Comparison of ENCODE assay signal across 8 cellular contexts in genomic region chr18:76490040-76490439, GRCh38. TPM values are rescaled to one million over a fixed set of nuclear protein-coding genes. Genes with fewer than 3 reads are reported as not detected.
DNase-seq lines count a peak whose midpoint lies in the region; ATAC-seq, FAIRE-seq and TF ChIP-seq lines count a peak whose summit lies in the region.

No MANE protein-coding gene starts in this region.

- DNase-seq in left ventricle myocardium inferior (no peak), Right ventricle myocardium inferior (ENCODE audit: missing footprints) (no peak), GM12878 (ENCODE audit: low read depth, low spot score) (no peak), vagina (ENCODE audit: extremely low spot score in 2 of 2) (no peak), NCI-H128 (lab: John Stamatoyannopoulos, UW; ENCODE audit: unreplicated experiment) (no peak)

- no TSS peak for BruUV-seq in GM12878 (replicated peaks; lab: Mats Ljungman, UMichigan)

- H3K9me3 ChIP-seq in left ventricle myocardium inferior (replicated peaks) (no peaks in the 10 kb centered on the region), GM12878 (replicated peaks; ENCODE audit: control insufficient read depth, insufficient read depth, low read length) (no peaks in the 10 kb centered on the region), mesodermal cell (ENCODE audit: control insufficient read depth, low read length) (no peaks in the 10 kb centered on the region), vagina (no peaks in the 10 kb centered on the region)

- CTCF ChIA-PET in GM12878 (lab: Yijun Ruan, JAX), result interaction anchor here (1.0 kb wide), 1 partner anchor 10 kb away, joined by 4 read pairs; no protein-coding TSS in a partner anchor

- no peak overlapping the region for H2AFZ ChIP-seq in GM12878 (ENCODE audit: control insufficient read depth, low read depth, low read length)

- SMC1A ChIA-PET in GM12878 (lab: Charles Lee; ENCODE audit: uncharacterized antibody, unreplicated experiment), result interaction anchor here (0.7 to 2.2 kb wide), 9 partner anchors 8 to 91 kb away, joined by 3 to 9 read pairs (median 4); no protein-coding TSS in a partner anchor

- peak overlapping the region; percentile 97 for H3K4me2 ChIP-seq in GM12878 (ENCODE audit: control insufficient read depth, insufficient read depth)

- TF ChIP-seq CTCF in left ventricle myocardium inferior (IDR thresholded peaks at IDR 0.05; ENCODE audit: borderline replicate concordance) (no peak), GM12878 (IDR thresholded peaks at IDR 0.05 in 2 of 3, conservative IDR thresholded peaks at IDR 0.05 in 1 of 3; ENCODE audit: control insufficient read depth in 2 of 3, extremely low read depth in 1 of 3, insufficient read depth in 1 of 3, low read depth in 3 of 3, low read length in 3 of 3) (no peak), vagina (IDR thresholded peaks at IDR 0.05) (no peak)

- no peak for TF ChIP-seq EP300 in GM12878 (IDR thresholded peaks at IDR 0.05; ENCODE audit: borderline replicate concordance in 1 of 2, control insufficient read depth in 1 of 2, low read depth in 2 of 2, low read length in 2 of 2)

- H4K20me1 ChIP-seq in GM12878 (ENCODE audit: control insufficient read depth, insufficient read depth), result no peaks in the 10 kb centered on the region

- H3K4me3 ChIP-seq in left ventricle myocardium inferior, result peak overlapping the region; percentile 87
- H3K4me3 ChIP-seq in GM12878, result peak overlapping the region; percentile 82
- H3K4me3 ChIP-seq in mesodermal cell (ENCODE audit: extremely low read depth, insufficient read depth, low read length, poor library complexity, severe bottlenecking), result peak overlapping the region; percentile 68
- peak overlapping the region; percentile 79 to 99 for H3K4me3 ChIP-seq in vagina

- ATAC-seq in Right ventricle myocardium inferior, result no peak
- no peak for ATAC-seq in GM12878
- no peak for ATAC-seq in GM19035 (IDR thresholded peaks at IDR 0.05; ENCODE audit: unreplicated experiment)
- no peak for ATAC-seq in HG03571 (IDR thresholded peaks at IDR 0.05; ENCODE audit: unreplicated experiment)

- RAD21 ChIA-PET in GM12878 (lab: Charles Lee; ENCODE audit: unreplicated experiment), result interaction anchor here (0.7 to 1.2 kb wide), 5 partner anchors 10 to 131 kb away, joined by 3 to 6 read pairs (median 5); no protein-coding TSS in a partner anchor

- H3K79me2 ChIP-seq in GM12878 (ENCODE audit: control insufficient read depth, insufficient read depth, low read length), result peaks cover 86% of the 10 kb centered on the region

- TF ChIP-seq POLR2A in GM12878 (IDR thresholded peaks at IDR 0.05; ENCODE audit: low read depth, low read length) (no peak), vagina (IDR thresholded peaks at IDR 0.05) (no peak)

- no peaks in the 10 kb centered on the region for H3K36me3 ChIP-seq in left ventricle myocardium inferior
- no peaks in the 10 kb centered on the region for H3K36me3 ChIP-seq in GM12878 (ENCODE audit: control insufficient read depth in 2 of 2, insufficient read depth in 2 of 2, low read length in 1 of 2)
- peaks cover 4% of the 10 kb centered on the region for H3K36me3 ChIP-seq in mesodermal cell (ENCODE audit: control insufficient read depth, insufficient read depth, low read length)
- H3K36me3 ChIP-seq in vagina, result no peaks in the 10 kb centered on the region

- FAIRE-seq in GM12878 (lab: Jason Lieb, UNC), result no peak

- H3K27ac ChIP-seq in left ventricle myocardium inferior (replicated peaks) (peak overlapping the region; percentile 84), GM12878 (ENCODE audit: control insufficient read depth, insufficient read depth) (peak overlapping the region; percentile 69; the same call in 1 of the 2 replicates), mesodermal cell (ENCODE audit: low read depth, low read length, severe bottlenecking) (no peak overlapping the region), vagina (peak overlapping the region; percentile 97)

- H3K9ac ChIP-seq in GM12878 (ENCODE audit: control insufficient read depth, insufficient read depth, low read length), result peak overlapping the region; percentile 76

- H3K27me3 ChIP-seq in left ventricle myocardium inferior (ENCODE audit: low read depth), result no peaks in the 10 kb centered on the region
- H3K27me3 ChIP-seq in GM12878 (replicated peaks in 1 of 2; ENCODE audit: control insufficient read depth in 2 of 2, insufficient read depth in 2 of 2, low read length in 1 of 2), result no peaks in the 10 kb centered on the region
- H3K27me3 ChIP-seq in vagina, result no peaks in the 10 kb centered on the region

- TF ChIP-seq RAD21 in GM12878 (IDR thresholded peaks at IDR 0.05; ENCODE audit: insufficient read depth, low read depth, low read length), result no peak

- in situ Hi-C loops in GM12878 (cut with MboI), result no loop called here

- POLR2A ChIA-PET in GM12878 (lab: Charles Lee), result interaction anchor here (0.6 to 1.0 kb wide), 4 partner anchors 8 to 16 kb away, joined by 3 to 8 read pairs (median 3); no protein-coding TSS in a partner anchor

- intact Hi-C loops in left ventricle myocardium inferior (cut with micrococcal nuclease) (no loop called here), Right ventricle myocardium inferior (cut with DNase I) (loop anchor here (5.0 to 10.0 kb wide), 3 partner anchors 83 to 215 kb away; no protein-coding TSS in a partner anchor), GM12878 (cut with micrococcal nuclease; ENCODE audit: unreplicated experiment) (loop anchor here (5.0 to 10.0 kb wide), 5 partner anchors 78 to 1995 kb away; partner anchors contain the start of genes CNDP2, ZNF236 and ZNF407), vagina (cut with DNase I) (loop anchor here (5.0 to 10.0 kb wide), 2 partner anchors 38 to 75 kb away; no protein-coding TSS in a partner anchor)

- WGBS in GM12878 (ENCODE audit: insufficient coverage, insufficient replicate concordance, low lambda C conversion rate, missing lambda C conversion rate), result 79% methylated on average over 5 of the region's 5 CpGs
- WGBS in mesodermal cell (ENCODE audit: insufficient coverage in 2 of 2), 2 experiments, result 0 to 40% methylated on average over 1 of the region's 5 CpGs

- H3K4me1 ChIP-seq in left ventricle myocardium inferior (peaks cover 63% of the 10 kb centered on the region), GM12878 (ENCODE audit: control insufficient read depth, insufficient read depth, low read length) (peaks cover 26% of the 10 kb centered on the region), mesodermal cell (ENCODE audit: control insufficient read depth, insufficient read depth, low read length, poor library complexity, severe bottlenecking) (peaks cover 38% of the 10 kb centered on the region), vagina (peaks cover 37% of the 10 kb centered on the region)

TF ChIP-seq in GM12878, 131 proteins besides CTCF, POLR2A, EP300 and RAD21:
- TF ChIP-seq NFYA (IDR thresholded peaks at IDR 0.05; ENCODE audit: borderline replicate concordance, low read depth, low read length) (no peak), NRF1 (conservative IDR thresholded peaks at IDR 0.05; ENCODE audit: low read depth, low read length) (no peak), HDAC6 (IDR thresholded peaks at IDR 0.05; ENCODE audit: unreplicated experiment) (no peak), ATF7 (IDR thresholded peaks at IDR 0.05; ENCODE audit: low read depth) (no peak), SPI1 (IDR thresholded peaks at IDR 0.05; ENCODE audit: borderline replicate concordance, insufficient read depth, low read depth, low read length) (no peak), IKZF2 (IDR thresholded peaks at IDR 0.05) (no peak), BMI1 (IDR thresholded peaks at IDR 0.05; ENCODE audit: borderline replicate concordance) (no peak), CREM (IDR thresholded peaks at IDR 0.05; ENCODE audit: low read depth) (no peak), MTA2 (IDR thresholded peaks at IDR 0.05; ENCODE audit: low read depth) (no peak), ATF3 (IDR thresholded peaks at IDR 0.05; ENCODE audit: borderline replicate concordance, extremely low read depth, low read depth, low read length) (no peak), KDM1A (IDR thresholded peaks at IDR 0.05; ENCODE audit: borderline replicate concordance) (no peak)

RNA-seq across cellular contexts. Expression of gene ZNF516, which starts 5.0 kb away (rescaled TPM):
- 11.5 TPM for total RNA-seq in left ventricle myocardium inferior
- 12.3 TPM for total RNA-seq in Right ventricle myocardium inferior
- 64.3 and 64.4 TPM in 2 replicates for total RNA-seq in GM12878 (2013; cell fraction: nucleolus; rRNA removed)
- total RNA-seq in GM12878 (2014; rRNA removed), result 9.5 and 12.1 TPM in 2 replicates
- total RNA-seq in GM12878 (2014; rRNA removed; fragmentation: Illumina TruSeq; extraction: Trizol), result 6.8 and 6.9 TPM in 2 replicates
- total RNA-seq in GM12878 (2021), result 23.8 and 32.0 TPM in 2 replicates
- polyA plus RNA-seq in GM12878 (2011; ENCODE audit: low read depth), result 7.3 TPM
- 8.7 and 9.0 TPM in 2 replicates for polyA plus RNA-seq in GM12878 (2011; rRNA removed)
- 5.5 and 6.0 TPM in 2 replicates for polyA plus RNA-seq in GM12878 (2011; cell fraction: cytosol; rRNA removed)
- 21.3 and 23.9 TPM in 2 replicates for polyA plus RNA-seq in GM12878 (2011; cell fraction: nucleus; rRNA removed)
- 11.5 and 14.1 TPM in 2 replicates for polyA plus RNA-seq in GM12878 (2012)
- 3.9 and 4.7 TPM in 2 replicates for polyA plus RNA-seq in GM12878 (2014; fragmentation: Illumina TruSeq; extraction: Trizol)
- 1 to 10 TPM; 2.0 to 4.2 TPM for polyA plus RNA-seq in GM12878 (2014; fragmentation: Nextera tagmentation; extraction: Ambion mirVana)
- 9.8 and 10.4 TPM in 2 replicates for polyA plus RNA-seq in GM12878 (2014; rRNA removed)
- 1 to 10 TPM; 8.2 to 8.3 TPM for polyA plus RNA-seq in GM12878 (2016; fragmentation: Nextera tagmentation; extraction: Ambion mirVana)
- 6.5 and 11.3 TPM in 2 replicates for polyA minus RNA-seq in GM12878 (2011; rRNA and poly(A)+ RNA removed)
- polyA minus RNA-seq in GM12878 (2011; cell fraction: cytosol; rRNA and poly(A)+ RNA removed), result 6.0 and 11.0 TPM in 2 replicates
- polyA minus RNA-seq in GM12878 (2011; cell fraction: nucleus; rRNA and poly(A)+ RNA removed), result 22.1 and 30.9 TPM in 2 replicates
- polyA plus RNA-seq in mesodermal cell (2013, experiment 1 of 2), result 56.5 TPM
- 65.2 TPM for polyA plus RNA-seq in mesodermal cell (2013, experiment 2 of 2)
- total RNA-seq in vagina, result 46.4 TPM
